26 cellular contexts compared by ENCODE assay signal in genomic region chr1:198630863-198631262, GRCh38. TPM values are rescaled to one million over a fixed set of nuclear protein-coding genes. Genes with fewer than 3 reads are reported as not detected.
DNase-seq lines count a peak whose midpoint lies in the region; ATAC-seq and TF ChIP-seq lines count a peak whose summit lies in the region.
"Had no signal": no experiment of that assay in that cellular context is flagged by ENCODE, and none has a peak within 500 bp of the region (broad histone marks: within the 10 kb centered on the region; RNA-seq: fewer than 3 reads in every experiment).

No MANE protein-coding gene starts in this region.

- CTCF ChIA-PET in activated CD4-positive, alpha-beta T cell treated with anti-CD3 and anti-CD28 coated beads for 36 hours (lab: Charles Lee): interaction anchor here (0.7 to 3.1 kb wide), 3 partner anchors 9 to 11 kb away, joined by 3 to 14 read pairs (median 4); no protein-coding TSS in a partner anchor

- intact Hi-C loops in activated CD4-positive, alpha-beta T cell treated with anti-CD3 and anti-CD28 coated beads for 36 hours (cut with DNase I, micrococcal nuclease): no loop called here

- H3K27me3 Mint-ChIP-seq in activated CD4-positive, alpha-beta T cell treated with anti-CD3 and anti-CD28 coated beads for 36 hours: no peaks in the 10 kb centered on the region
- H3K27me3 Mint-ChIP-seq in CD4-positive, CD25-positive, alpha-beta regulatory T cell: no peaks in the 10 kb centered on the region
- H3K27me3 Mint-ChIP-seq in T-helper 17 cell: no peaks in the 10 kb centered on the region

- peaks cover 15% of the 10 kb centered on the region for H3K9me3 Mint-ChIP-seq in activated CD4-positive, alpha-beta T cell treated with anti-CD3 and anti-CD28 coated beads for 36 hours (ENCODE audit: low read depth)
- H3K9me3 Mint-ChIP-seq in CD4-positive, CD25-positive, alpha-beta regulatory T cell: peaks cover 0 to 3% (median 0%) of the 10 kb centered on the region in 7 donors
- H3K9me3 Mint-ChIP-seq: nephron progenitor cell had no signal

- no peak for TF ChIP-seq CTCF in coronary artery (IDR thresholded peaks at IDR 0.05)

- peaks cover 95% of the 10 kb centered on the region for H3K4me1 Mint-ChIP-seq in activated CD4-positive, alpha-beta T cell treated with anti-CD3 and anti-CD28 coated beads for 36 hours
- peaks cover 65 to 100% (median 79%) of the 10 kb centered on the region in 4 donors for H3K4me1 Mint-ChIP-seq in CD4-positive, CD25-positive, alpha-beta regulatory T cell
- H3K4me1 Mint-ChIP-seq in T-helper 17 cell: peaks cover 51% of the 10 kb centered on the region
- H3K4me1 Mint-ChIP-seq: nephron progenitor cell had no signal

- no peaks in the 10 kb centered on the region for H3K9me3 ChIP-seq in CD4-positive, CD25-positive, alpha-beta regulatory T cell (ENCODE audit: control insufficient read depth in 2 of 2, low read length in 2 of 2)
- H3K9me3 ChIP-seq in T-helper 17 cell (ENCODE audit: control insufficient read depth, low read length, poor library complexity, severe bottlenecking): no peaks in the 10 kb centered on the region
- H3K9me3 ChIP-seq: upper lobe of left lung had no signal

- H3K27ac ChIP-seq in CD4-positive, CD25-positive, alpha-beta regulatory T cell (ENCODE audit: insufficient read depth, low read length, poor library complexity, severe bottlenecking): peak overlapping the region; percentile 24
- H3K27ac ChIP-seq in coronary artery: no peak overlapping the region
- H3K27ac ChIP-seq: upper lobe of left lung, WERI-Rb-1 had no signal

- H3K4me3 Mint-ChIP-seq in activated CD4-positive, alpha-beta T cell treated with anti-CD3 and anti-CD28 coated beads for 36 hours: no peak overlapping the region
- H3K4me3 Mint-ChIP-seq in CD4-positive, CD25-positive, alpha-beta regulatory T cell: peak overlapping the region; percentile 43 to 84 (median 50)
- no peak overlapping the region for H3K4me3 Mint-ChIP-seq in T-helper 17 cell
- H3K4me3 Mint-ChIP-seq: nephron progenitor cell; stimulated activated effector memory CD8-positive, alpha-beta T cell treated with anti-CD3 and anti-CD28 coated beads, Interleukin-12 subunit alpha, Interleukin-12 subunit beta, amount 100 ng/mL, for 72 hours had no signal

- DNase-seq in activated CD4-positive, alpha-beta T cell treated with anti-CD3 and anti-CD28 coated beads for 36 hours: no peak
- DNase-seq in activated CD4-positive, alpha-beta T cell treated with anti-CD3 and anti-CD28 coated beads for 48 hours: no peak
- no peak for DNase-seq in CD4-positive, CD25-positive, alpha-beta regulatory T cell
- DNase-seq in T-helper 17 cell (no peak), NCI-H187 treated with DMSO at 0.1 percent for 48 hours (lab: John Stamatoyannopoulos, UW) (no peak), mucosa of gallbladder (ENCODE audit: low spot score) (no peak), coronary artery (ENCODE audit: low spot score) (no peak)
- DNase-seq: caudate nucleus; EL; glutamatergic neuron; left colon; MG63; NCI-H2227 treated with DMSO at 0.1 percent for 48 hours; NCI-H526 treated with DMSO at 0.1 percent for 48 hours; nephron progenitor cell; stimulated activated CD4-positive, alpha-beta T cell treated with anti-CD3 and anti-CD28 coated beads, Interleukin-15, amount 100 ng/mL, for 24 hours; substantia nigra; SW 1271; T1000; upper lobe of left lung; WERI-Rb-1 had no signal

- peak overlapping the region; percentile 26 for H3K27ac Mint-ChIP-seq in activated CD4-positive, alpha-beta T cell treated with anti-CD3 and anti-CD28 coated beads for 36 hours
- H3K27ac Mint-ChIP-seq in CD4-positive, CD25-positive, alpha-beta regulatory T cell: peak overlapping the region; percentile 62 to 89 (median 68)
- peak overlapping the region; percentile 99 for H3K27ac Mint-ChIP-seq in T-helper 17 cell
- H3K27ac Mint-ChIP-seq: nephron progenitor cell had no signal

- POLR2A ChIA-PET in activated CD4-positive, alpha-beta T cell treated with anti-CD3 and anti-CD28 coated beads for 36 hours (lab: Charles Lee): interaction anchor here (1.1 kb wide), 1 partner anchor 10 kb away, joined by 4 read pairs; no protein-coding TSS in a partner anchor

- no peaks in the 10 kb centered on the region for H3K36me3 ChIP-seq in CD4-positive, CD25-positive, alpha-beta regulatory T cell (ENCODE audit: control insufficient read depth, insufficient read depth, low read length)
- H3K36me3 ChIP-seq: MG63, upper lobe of left lung, WERI-Rb-1 had no signal

- no peaks in the 10 kb centered on the region for H3K27me3 ChIP-seq in CD4-positive, CD25-positive, alpha-beta regulatory T cell (ENCODE audit: control insufficient read depth, insufficient read depth, low read length)
- H3K27me3 ChIP-seq: MG63, upper lobe of left lung had no signal

- no peak for ATAC-seq in activated CD4-positive, alpha-beta T cell treated with anti-CD3 and anti-CD28 coated beads for 36 hours
- ATAC-seq in CD4-positive, CD25-positive, alpha-beta regulatory T cell (ENCODE audit: low read depth in 2 of 2): peak in 1 of 2 donors; percentile 45
- ATAC-seq in HG02678 (IDR thresholded peaks at IDR 0.05; ENCODE audit: unreplicated experiment): peak; percentile 36
- no peak for ATAC-seq in T-helper 17 cell
- ATAC-seq: left colon; stimulated activated effector memory CD8-positive, alpha-beta T cell treated with anti-CD3 and anti-CD28 coated beads, Interleukin-12 subunit alpha, Interleukin-12 subunit beta, amount 100 ng/mL, for 72 hours had no signal

- peaks cover 49% of the 10 kb centered on the region for H3K36me3 Mint-ChIP-seq in activated CD4-positive, alpha-beta T cell treated with anti-CD3 and anti-CD28 coated beads for 36 hours (ENCODE audit: low read depth)
- H3K36me3 Mint-ChIP-seq in CD4-positive, CD25-positive, alpha-beta regulatory T cell: peaks cover 5% of the 10 kb centered on the region
- peaks cover 9% of the 10 kb centered on the region for H3K36me3 Mint-ChIP-seq in T-helper 17 cell (ENCODE audit: low read depth)
- H3K36me3 Mint-ChIP-seq: stimulated activated effector memory CD8-positive, alpha-beta T cell treated with anti-CD3 and anti-CD28 coated beads, Interleukin-12 subunit alpha, Interleukin-12 subunit beta, amount 100 ng/mL, for 72 hours had no signal

- H3K4me3 ChIP-seq in CD4-positive, CD25-positive, alpha-beta regulatory T cell (ENCODE audit: low read depth, low read length): peak overlapping the region; percentile 67
- H3K4me3 ChIP-seq in coronary artery: no peak overlapping the region
- H3K4me3 ChIP-seq: MG63, upper lobe of left lung had no signal

- peaks cover 73% of the 10 kb centered on the region for H3K4me1 ChIP-seq in CD4-positive, CD25-positive, alpha-beta regulatory T cell (ENCODE audit: control insufficient read depth, insufficient read depth, low read length, poor library complexity, severe bottlenecking)
- H3K4me1 ChIP-seq: upper lobe of left lung had no signal

RNA-seq across cellular contexts. Expression of gene PTPRC, which starts 8.0 kb away (rescaled TPM):
- total RNA-seq in activated CD4-positive, alpha-beta T cell treated with anti-CD3 and anti-CD28 coated beads for 36 hours: 100 to 1,000 TPM; 458 to 564 TPM
- 946 TPM for total RNA-seq in CD4-positive, CD25-positive, alpha-beta regulatory T cell
- 1,000 to 10,000 TPM; 1,055 to 1,099 (median 1,073) TPM for polyA plus RNA-seq in CD4-positive, CD25-positive, alpha-beta regulatory T cell
- 100 to 1,000 TPM; 697 to 813 TPM for total RNA-seq in T-helper 17 cell
- total RNA-seq in mucosa of gallbladder: 29.8 TPM
- total RNA-seq: HT-29, lung microvascular endothelial cell, osteocyte had no signal

Comparison
In these comparisons a context has a peak if more than half of its experiments do, and no peak if none do; other contexts are left out.
1. H3K27ac Mint-ChIP-seq: peak in every context shown above with its lines; median percentile 99 in T-helper 17 cell; 68 in CD4-positive, CD25-positive, alpha-beta regulatory T cell; 26 in activated CD4-positive, alpha-beta T cell treated with anti-CD3 and anti-CD28 coated beads for 36 hours.
2. H3K4me3 Mint-ChIP-seq: peak in CD4-positive, CD25-positive, alpha-beta regulatory T cell (4 of 4); none in activated CD4-positive, alpha-beta T cell treated with anti-CD3 and anti-CD28 coated beads for 36 hours (single experiment) and T-helper 17 cell (single experiment).
3. RNA of gene PTPRC, which starts 8.0 kb away (total RNA-seq): 946 TPM in CD4-positive, CD25-positive, alpha-beta regulatory T cell (single experiment), 697 to 813 TPM in T-helper 17 cell and 458 to 564 TPM in activated CD4-positive, alpha-beta T cell treated with anti-CD3 and anti-CD28 coated beads for 36 hours; 29.8 TPM in mucosa of gallbladder (single experiment); every median in the first group is over 10 times any median in the second.